Comparison of ENCODE assay signal across 1 cellular context in genomic region chr11:65890324-65891179, GRCh38.
A peak's percentile ranks its signal among the peaks of the same experiment; 100 is the strongest.
TF ChIP-seq lines count a peak whose summit lies in the region.

Gene CCDC85B (plus strand): TSS chr11:65890673. CDS start chr11:65890784, 111 bp downstream.

TF ChIP-seq in HepG2, 621 proteins besides CTCF, POLR2A, EP300 and RAD21 (continued from another document and continues in another):
- TF ChIP-seq THAP7 (CRISPR knock-in tag; IDR thresholded peaks at IDR 0.05) (peak; percentile 92), GRHL1 (CRISPR knock-in tag; conservative IDR thresholded peaks at IDR 0.05) (no peak), ZNF709 (CRISPR knock-in tag; IDR thresholded peaks at IDR 0.05) (peak; percentile 96), ZNF280D (CRISPR knock-in tag; IDR thresholded peaks at IDR 0.05) (no peak), ZNF672 (CRISPR knock-in tag; IDR thresholded peaks at IDR 0.05) (no peak), ZBED4 (CRISPR knock-in tag; IDR thresholded peaks at IDR 0.05; ENCODE audit: borderline replicate concordance) (no peak), ZNF879 (CRISPR knock-in tag; IDR thresholded peaks at IDR 0.05) (peak; percentile 66; the same call in 1 of the 2 replicates), ZNF276 (CRISPR knock-in tag; IDR thresholded peaks at IDR 0.05; ENCODE audit: low read depth) (0 out of 2 replicates have a peak, but pooled peaks have one; percentile 68), HMGA1 (CRISPR knock-in tag; conservative IDR thresholded peaks at IDR 0.05) (no peak), CEBPG (CRISPR knock-in tag; IDR thresholded peaks at IDR 0.05) (no peak), NFE2 (CRISPR knock-in tag; IDR thresholded peaks at IDR 0.05) (no peak), ZBTB38 (CRISPR knock-in tag; IDR thresholded peaks at IDR 0.05) (peak; percentile 73; the same call in 1 of the 2 replicates), ZNF510 (CRISPR knock-in tag; IDR thresholded peaks at IDR 0.05; ENCODE audit: low read depth) (no peak; the same call in 1 of the 2 replicates), ZNF354B (CRISPR knock-in tag; IDR thresholded peaks at IDR 0.05) (no peak), ZFP41 (CRISPR knock-in tag; IDR thresholded peaks at IDR 0.05; ENCODE audit: borderline replicate concordance) (no peak), ZHX2 (IDR thresholded peaks at IDR 0.05; ENCODE audit: low read depth) (no peak; the same call in 1 of the 2 replicates), ZHX2 (CRISPR knock-in tag; IDR thresholded peaks at IDR 0.05; ENCODE audit: borderline replicate concordance) (peak; percentile 94), ZBTB37 (CRISPR knock-in tag; IDR thresholded peaks at IDR 0.05) (no peak), IRF1 (CRISPR knock-in tag; IDR thresholded peaks at IDR 0.05; ENCODE audit: low read depth) (no peak; the same call in 1 of the 2 replicates)
- TF ChIP-seq, protein P1, sequence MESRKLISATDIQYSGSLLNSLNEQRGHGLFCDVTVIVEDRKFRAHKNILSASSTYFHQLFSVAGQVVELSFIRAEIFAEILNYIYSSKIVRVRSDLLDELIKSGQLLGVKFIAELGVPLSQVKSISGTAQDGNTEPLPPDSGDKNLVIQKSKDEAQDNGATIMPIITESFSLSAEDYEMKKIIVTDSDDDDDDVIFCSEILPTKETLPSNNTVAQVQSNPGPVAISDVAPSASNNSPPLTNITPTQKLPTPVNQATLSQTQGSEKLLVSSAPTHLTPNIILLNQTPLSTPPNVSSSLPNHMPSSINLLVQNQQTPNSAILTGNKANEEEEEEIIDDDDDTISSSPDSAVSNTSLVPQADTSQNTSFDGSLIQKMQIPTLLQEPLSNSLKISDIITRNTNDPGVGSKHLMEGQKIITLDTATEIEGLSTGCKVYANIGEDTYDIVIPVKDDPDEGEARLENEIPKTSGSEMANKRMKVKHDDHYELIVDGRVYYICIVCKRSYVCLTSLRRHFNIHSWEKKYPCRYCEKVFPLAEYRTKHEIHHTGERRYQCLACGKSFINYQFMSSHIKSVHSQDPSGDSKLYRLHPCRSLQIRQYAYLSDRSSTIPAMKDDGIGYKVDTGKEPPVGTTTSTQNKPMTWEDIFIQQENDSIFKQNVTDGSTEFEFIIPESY (CRISPR knock-in tag; IDR thresholded peaks at IDR 0.05) = no peak
- TF ChIP-seq, protein P2, sequence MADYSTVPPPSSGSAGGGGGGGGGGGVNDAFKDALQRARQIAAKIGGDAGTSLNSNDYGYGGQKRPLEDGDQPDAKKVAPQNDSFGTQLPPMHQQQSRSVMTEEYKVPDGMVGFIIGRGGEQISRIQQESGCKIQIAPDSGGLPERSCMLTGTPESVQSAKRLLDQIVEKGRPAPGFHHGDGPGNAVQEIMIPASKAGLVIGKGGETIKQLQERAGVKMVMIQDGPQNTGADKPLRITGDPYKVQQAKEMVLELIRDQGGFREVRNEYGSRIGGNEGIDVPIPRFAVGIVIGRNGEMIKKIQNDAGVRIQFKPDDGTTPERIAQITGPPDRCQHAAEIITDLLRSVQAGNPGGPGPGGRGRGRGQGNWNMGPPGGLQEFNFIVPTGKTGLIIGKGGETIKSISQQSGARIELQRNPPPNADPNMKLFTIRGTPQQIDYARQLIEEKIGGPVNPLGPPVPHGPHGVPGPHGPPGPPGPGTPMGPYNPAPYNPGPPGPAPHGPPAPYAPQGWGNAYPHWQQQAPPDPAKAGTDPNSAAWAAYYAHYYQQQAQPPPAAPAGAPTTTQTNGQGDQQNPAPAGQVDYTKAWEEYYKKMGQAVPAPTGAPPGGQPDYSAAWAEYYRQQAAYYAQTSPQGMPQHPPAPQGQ (CRISPR knock-in tag; IDR thresholded peaks at IDR 0.05; ENCODE audit: borderline replicate concordance) = no peak
- TF ChIP-seq, protein P3, sequence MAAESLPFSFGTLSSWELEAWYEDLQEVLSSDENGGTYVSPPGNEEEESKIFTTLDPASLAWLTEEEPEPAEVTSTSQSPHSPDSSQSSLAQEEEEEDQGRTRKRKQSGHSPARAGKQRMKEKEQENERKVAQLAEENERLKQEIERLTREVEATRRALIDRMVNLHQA (CRISPR knock-in tag; IDR thresholded peaks at IDR 0.05) = no peak
- TF ChIP-seq, protein P4, sequence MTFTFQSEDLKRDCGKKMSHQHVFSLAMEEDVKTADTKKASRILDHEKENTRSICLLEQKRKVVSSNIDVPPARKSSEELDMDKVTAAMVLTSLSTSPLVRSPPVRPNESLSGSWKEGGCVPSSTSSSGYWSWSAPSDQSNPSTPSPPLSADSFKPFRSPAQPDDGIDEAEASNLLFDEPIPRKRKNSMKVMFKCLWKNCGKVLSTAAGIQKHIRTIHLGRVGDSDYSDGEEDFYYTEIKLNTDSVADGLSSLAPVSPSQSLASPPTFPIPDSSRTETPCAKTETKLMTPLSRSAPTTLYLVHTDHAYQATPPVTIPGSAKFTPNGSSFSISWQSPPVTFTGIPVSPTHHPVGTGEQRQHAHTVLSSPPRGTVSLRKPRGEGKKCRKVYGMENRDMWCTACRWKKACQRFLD (CRISPR knock-in tag; IDR thresholded peaks at IDR 0.05; ENCODE audit: borderline replicate concordance) = no peak; the same call in 1 of the 2 replicates
